ENCODE assay signal across 1 cellular context in the genomic region with DNA sequence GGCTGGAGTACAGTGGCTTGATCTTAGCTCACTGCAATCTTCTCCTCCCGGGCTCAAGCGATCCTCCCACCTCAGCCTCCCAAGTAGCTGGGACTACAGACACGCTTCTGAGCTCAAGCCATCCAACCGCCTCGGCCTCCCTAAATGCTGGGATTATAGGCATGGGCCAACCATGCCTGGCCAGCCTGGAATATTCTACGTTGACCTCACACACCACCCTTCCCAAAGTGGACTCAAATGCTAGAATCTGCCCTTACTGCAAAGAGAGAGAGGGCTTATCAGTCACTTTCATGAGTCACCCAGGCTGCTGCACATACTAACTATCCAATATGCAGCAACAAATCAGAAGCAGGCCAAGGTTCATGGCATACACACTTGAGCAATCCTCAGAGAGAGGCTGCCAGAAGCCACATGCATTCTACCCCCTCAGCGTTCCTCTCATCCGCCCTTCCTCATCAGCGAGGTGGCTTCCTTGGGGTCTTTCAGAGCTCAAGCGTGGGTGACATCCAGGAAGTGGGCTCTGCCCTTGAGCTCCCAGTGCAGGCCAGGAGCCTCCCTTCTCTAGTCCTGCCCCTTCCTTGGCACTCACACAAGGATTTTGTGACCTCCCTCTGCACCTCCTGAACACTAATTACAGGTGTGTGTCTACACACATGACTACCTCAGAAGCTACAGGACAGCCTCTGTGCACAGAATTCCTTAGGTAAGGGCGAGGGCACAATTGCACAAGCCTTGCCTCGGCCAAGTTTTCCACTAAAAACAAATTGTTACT.
TF ChIP-seq lines count a peak whose summit lies in the region.

No MANE protein-coding gene starts in this region.

TF ChIP-seq in HepG2, 621 proteins besides CTCF, POLR2A, EP300 and RAD21 (continued from another document and continues in another):
- TF ChIP-seq, protein P1, sequence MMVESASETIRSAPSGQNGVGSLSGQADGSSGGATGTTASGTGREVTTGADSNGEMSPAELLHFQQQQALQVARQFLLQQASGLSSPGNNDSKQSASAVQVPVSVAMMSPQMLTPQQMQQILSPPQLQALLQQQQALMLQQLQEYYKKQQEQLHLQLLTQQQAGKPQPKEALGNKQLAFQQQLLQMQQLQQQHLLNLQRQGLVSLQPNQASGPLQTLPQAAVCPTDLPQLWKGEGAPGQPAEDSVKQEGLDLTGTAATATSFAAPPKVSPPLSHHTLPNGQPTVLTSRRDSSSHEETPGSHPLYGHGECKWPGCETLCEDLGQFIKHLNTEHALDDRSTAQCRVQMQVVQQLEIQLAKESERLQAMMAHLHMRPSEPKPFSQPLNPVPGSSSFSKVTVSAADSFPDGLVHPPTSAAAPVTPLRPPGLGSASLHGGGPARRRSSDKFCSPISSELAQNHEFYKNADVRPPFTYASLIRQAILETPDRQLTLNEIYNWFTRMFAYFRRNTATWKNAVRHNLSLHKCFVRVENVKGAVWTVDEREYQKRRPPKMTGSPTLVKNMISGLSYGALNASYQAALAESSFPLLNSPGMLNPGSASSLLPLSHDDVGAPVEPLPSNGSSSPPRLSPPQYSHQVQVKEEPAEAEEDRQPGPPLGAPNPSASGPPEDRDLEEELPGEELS (CRISPR knock-in tag; IDR thresholded peaks at IDR 0.05): peak; percentile 72; the same call in 1 of the 2 replicates
- TF ChIP-seq ZNF460 (CRISPR knock-in tag; IDR thresholded peaks at IDR 0.05; ENCODE audit: borderline replicate concordance) (no peak), ZNF496 (CRISPR knock-in tag; IDR thresholded peaks at IDR 0.05; ENCODE audit: insufficient replicate concordance) (no peak), ZNF34 (CRISPR knock-in tag; IDR thresholded peaks at IDR 0.05; ENCODE audit: borderline replicate concordance) (peak; percentile 55; the same call in 1 of the 2 replicates), LCORL (IDR thresholded peaks at IDR 0.05) (peak; percentile 50; the same call in 1 of the 2 replicates), LCORL (CRISPR knock-in tag; IDR thresholded peaks at IDR 0.05) (peak; percentile 93), YEATS4 (CRISPR knock-in tag; IDR thresholded peaks at IDR 0.05; ENCODE audit: borderline replicate concordance) (peak; percentile 57), MXD4 (CRISPR knock-in tag; IDR thresholded peaks at IDR 0.05) (no peak; the same call in none of the 2 replicates), DMAP1 (CRISPR knock-in tag; IDR thresholded peaks at IDR 0.05) (peak; percentile 66; the same call in 1 of the 2 replicates), ZBTB21 (CRISPR knock-in tag; IDR thresholded peaks at IDR 0.05) (peak; percentile 71; the same call in 1 of the 2 replicates), CREB1 (IDR thresholded peaks at IDR 0.05) (peak; percentile 46), CREB1 (CRISPR knock-in tag; IDR thresholded peaks at IDR 0.05) (no peak), CENPX (CRISPR knock-in tag; IDR thresholded peaks at IDR 0.05) (no peak), NFE2L2 (IDR thresholded peaks at IDR 0.05; ENCODE audit: low read length) (0 out of 2 replicates have a peak, but pooled peaks have one; percentile 36), ZNF205 (CRISPR knock-in tag; IDR thresholded peaks at IDR 0.05) (peak; percentile 65; the same call in 1 of the 2 replicates), ZNF660 (CRISPR knock-in tag; IDR thresholded peaks at IDR 0.05; ENCODE audit: borderline replicate concordance, low read depth) (no peak), SAP130 (CRISPR knock-in tag; IDR thresholded peaks at IDR 0.05; ENCODE audit: low read depth) (peak; percentile 75), ZNF207 (IDR thresholded peaks at IDR 0.05; ENCODE audit: borderline replicate concordance) (no peak), ZNF644 (CRISPR knock-in tag; IDR thresholded peaks at IDR 0.05; ENCODE audit: low read depth) (peak; percentile 96), ZNF569 (CRISPR knock-in tag; IDR thresholded peaks at IDR 0.05; ENCODE audit: borderline replicate concordance) (no peak), ZNF282 (IDR thresholded peaks at IDR 0.05; ENCODE audit: partially characterized antibody) (no peak), ZSCAN21 (CRISPR knock-in tag; IDR thresholded peaks at IDR 0.05; ENCODE audit: borderline replicate concordance) (no peak), MAF1 (CRISPR knock-in tag; IDR thresholded peaks at IDR 0.05; ENCODE audit: borderline replicate concordance) (no peak), SMC3 (IDR thresholded peaks at IDR 0.05; ENCODE audit: low read length) (peak; percentile 50)
- TF ChIP-seq, protein P2, sequence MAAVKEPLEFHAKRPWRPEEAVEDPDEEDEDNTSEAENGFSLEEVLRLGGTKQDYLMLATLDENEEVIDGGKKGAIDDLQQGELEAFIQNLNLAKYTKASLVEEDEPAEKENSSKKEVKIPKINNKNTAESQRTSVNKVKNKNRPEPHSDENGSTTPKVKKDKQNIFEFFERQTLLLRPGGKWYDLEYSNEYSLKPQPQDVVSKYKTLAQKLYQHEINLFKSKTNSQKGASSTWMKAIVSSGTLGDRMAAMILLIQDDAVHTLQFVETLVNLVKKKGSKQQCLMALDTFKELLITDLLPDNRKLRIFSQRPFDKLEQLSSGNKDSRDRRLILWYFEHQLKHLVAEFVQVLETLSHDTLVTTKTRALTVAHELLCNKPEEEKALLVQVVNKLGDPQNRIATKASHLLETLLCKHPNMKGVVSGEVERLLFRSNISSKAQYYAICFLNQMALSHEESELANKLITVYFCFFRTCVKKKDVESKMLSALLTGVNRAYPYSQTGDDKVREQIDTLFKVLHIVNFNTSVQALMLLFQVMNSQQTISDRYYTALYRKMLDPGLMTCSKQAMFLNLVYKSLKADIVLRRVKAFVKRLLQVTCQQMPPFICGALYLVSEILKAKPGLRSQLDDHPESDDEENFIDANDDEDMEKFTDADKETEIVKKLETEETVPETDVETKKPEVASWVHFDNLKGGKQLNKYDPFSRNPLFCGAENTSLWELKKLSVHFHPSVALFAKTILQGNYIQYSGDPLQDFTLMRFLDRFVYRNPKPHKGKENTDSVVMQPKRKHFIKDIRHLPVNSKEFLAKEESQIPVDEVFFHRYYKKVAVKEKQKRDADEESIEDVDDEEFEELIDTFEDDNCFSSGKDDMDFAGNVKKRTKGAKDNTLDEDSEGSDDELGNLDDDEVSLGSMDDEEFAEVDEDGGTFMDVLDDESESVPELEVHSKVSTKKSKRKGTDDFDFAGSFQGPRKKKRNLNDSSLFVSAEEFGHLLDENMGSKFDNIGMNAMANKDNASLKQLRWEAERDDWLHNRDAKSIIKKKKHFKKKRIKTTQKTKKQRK (IDR thresholded peaks at IDR 0.05; ENCODE audit: low read length): no peak
- TF ChIP-seq, protein P3, sequence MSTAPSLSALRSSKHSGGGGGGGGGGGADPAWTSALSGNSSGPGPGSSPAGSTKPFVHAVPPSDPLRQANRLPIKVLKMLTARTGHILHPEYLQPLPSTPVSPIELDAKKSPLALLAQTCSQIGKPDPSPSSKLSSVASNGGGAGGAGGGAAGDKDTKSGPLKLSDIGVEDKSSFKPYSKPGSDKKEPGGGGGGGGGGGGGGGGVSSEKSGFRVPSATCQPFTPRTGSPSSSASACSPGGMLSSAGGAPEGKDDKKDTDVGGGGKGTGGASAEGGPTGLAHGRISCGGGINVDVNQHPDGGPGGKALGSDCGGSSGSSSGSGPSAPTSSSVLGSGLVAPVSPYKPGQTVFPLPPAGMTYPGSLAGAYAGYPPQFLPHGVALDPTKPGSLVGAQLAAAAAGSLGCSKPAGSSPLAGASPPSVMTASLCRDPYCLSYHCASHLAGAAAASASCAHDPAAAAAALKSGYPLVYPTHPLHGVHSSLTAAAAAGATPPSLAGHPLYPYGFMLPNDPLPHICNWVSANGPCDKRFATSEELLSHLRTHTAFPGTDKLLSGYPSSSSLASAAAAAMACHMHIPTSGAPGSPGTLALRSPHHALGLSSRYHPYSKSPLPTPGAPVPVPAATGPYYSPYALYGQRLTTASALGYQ (CRISPR knock-in tag; IDR thresholded peaks at IDR 0.05): 0 out of 2 replicates have a peak, but pooled peaks have one; percentile 33
- TF ChIP-seq, protein P4, sequence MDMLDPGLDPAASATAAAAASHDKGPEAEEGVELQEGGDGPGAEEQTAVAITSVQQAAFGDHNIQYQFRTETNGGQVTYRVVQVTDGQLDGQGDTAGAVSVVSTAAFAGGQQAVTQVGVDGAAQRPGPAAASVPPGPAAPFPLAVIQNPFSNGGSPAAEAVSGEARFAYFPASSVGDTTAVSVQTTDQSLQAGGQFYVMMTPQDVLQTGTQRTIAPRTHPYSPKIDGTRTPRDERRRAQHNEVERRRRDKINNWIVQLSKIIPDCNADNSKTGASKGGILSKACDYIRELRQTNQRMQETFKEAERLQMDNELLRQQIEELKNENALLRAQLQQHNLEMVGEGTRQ (IDR thresholded peaks at IDR 0.05; ENCODE audit: low read depth, low read length): no peak
- TF ChIP-seq, protein P4 (CRISPR knock-in tag; IDR thresholded peaks at IDR 0.05; ENCODE audit: borderline replicate concordance): no peak
- TF ChIP-seq, protein P5, sequence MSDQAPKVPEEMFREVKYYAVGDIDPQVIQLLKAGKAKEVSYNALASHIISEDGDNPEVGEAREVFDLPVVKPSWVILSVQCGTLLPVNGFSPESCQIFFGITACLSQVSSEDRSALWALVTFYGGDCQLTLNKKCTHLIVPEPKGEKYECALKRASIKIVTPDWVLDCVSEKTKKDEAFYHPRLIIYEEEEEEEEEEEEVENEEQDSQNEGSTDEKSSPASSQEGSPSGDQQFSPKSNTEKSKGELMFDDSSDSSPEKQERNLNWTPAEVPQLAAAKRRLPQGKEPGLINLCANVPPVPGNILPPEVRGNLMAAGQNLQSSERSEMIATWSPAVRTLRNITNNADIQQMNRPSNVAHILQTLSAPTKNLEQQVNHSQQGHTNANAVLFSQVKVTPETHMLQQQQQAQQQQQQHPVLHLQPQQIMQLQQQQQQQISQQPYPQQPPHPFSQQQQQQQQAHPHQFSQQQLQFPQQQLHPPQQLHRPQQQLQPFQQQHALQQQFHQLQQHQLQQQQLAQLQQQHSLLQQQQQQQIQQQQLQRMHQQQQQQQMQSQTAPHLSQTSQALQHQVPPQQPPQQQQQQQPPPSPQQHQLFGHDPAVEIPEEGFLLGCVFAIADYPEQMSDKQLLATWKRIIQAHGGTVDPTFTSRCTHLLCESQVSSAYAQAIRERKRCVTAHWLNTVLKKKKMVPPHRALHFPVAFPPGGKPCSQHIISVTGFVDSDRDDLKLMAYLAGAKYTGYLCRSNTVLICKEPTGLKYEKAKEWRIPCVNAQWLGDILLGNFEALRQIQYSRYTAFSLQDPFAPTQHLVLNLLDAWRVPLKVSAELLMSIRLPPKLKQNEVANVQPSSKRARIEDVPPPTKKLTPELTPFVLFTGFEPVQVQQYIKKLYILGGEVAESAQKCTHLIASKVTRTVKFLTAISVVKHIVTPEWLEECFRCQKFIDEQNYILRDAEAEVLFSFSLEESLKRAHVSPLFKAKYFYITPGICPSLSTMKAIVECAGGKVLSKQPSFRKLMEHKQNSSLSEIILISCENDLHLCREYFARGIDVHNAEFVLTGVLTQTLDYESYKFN (CRISPR knock-in tag; conservative IDR thresholded peaks at IDR 0.05): peak; percentile 83
- TF ChIP-seq, protein P6, sequence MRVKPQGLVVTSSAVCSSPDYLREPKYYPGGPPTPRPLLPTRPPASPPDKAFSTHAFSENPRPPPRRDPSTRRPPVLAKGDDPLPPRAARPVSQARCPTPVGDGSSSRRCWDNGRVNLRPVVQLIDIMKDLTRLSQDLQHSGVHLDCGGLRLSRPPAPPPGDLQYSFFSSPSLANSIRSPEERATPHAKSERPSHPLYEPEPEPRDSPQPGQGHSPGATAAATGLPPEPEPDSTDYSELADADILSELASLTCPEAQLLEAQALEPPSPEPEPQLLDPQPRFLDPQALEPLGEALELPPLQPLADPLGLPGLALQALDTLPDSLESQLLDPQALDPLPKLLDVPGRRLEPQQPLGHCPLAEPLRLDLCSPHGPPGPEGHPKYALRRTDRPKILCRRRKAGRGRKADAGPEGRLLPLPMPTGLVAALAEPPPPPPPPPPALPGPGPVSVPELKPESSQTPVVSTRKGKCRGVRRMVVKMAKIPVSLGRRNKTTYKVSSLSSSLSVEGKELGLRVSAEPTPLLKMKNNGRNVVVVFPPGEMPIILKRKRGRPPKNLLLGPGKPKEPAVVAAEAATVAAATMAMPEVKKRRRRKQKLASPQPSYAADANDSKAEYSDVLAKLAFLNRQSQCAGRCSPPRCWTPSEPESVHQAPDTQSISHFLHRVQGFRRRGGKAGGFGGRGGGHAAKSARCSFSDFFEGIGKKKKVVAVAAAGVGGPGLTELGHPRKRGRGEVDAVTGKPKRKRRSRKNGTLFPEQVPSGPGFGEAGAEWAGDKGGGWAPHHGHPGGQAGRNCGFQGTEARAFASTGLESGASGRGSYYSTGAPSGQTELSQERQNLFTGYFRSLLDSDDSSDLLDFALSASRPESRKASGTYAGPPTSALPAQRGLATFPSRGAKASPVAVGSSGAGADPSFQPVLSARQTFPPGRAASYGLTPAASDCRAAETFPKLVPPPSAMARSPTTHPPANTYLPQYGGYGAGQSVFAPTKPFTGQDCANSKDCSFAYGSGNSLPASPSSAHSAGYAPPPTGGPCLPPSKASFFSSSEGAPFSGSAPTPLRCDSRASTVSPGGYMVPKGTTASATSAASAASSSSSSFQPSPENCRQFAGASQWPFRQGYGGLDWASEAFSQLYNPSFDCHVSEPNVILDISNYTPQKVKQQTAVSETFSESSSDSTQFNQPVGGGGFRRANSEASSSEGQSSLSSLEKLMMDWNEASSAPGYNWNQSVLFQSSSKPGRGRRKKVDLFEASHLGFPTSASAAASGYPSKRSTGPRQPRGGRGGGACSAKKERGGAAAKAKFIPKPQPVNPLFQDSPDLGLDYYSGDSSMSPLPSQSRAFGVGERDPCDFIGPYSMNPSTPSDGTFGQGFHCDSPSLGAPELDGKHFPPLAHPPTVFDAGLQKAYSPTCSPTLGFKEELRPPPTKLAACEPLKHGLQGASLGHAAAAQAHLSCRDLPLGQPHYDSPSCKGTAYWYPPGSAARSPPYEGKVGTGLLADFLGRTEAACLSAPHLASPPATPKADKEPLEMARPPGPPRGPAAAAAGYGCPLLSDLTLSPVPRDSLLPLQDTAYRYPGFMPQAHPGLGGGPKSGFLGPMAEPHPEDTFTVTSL (CRISPR knock-in tag; IDR thresholded peaks at IDR 0.05; ENCODE audit: borderline replicate concordance): peak; percentile 66; the same call in 1 of the 2 replicates
- TF ChIP-seq, protein P7, sequence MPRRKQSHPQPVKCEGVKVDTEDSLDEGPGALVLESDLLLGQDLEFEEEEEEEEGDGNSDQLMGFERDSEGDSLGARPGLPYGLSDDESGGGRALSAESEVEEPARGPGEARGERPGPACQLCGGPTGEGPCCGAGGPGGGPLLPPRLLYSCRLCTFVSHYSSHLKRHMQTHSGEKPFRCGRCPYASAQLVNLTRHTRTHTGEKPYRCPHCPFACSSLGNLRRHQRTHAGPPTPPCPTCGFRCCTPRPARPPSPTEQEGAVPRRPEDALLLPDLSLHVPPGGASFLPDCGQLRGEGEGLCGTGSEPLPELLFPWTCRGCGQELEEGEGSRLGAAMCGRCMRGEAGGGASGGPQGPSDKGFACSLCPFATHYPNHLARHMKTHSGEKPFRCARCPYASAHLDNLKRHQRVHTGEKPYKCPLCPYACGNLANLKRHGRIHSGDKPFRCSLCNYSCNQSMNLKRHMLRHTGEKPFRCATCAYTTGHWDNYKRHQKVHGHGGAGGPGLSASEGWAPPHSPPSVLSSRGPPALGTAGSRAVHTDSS (CRISPR knock-in tag; conservative IDR thresholded peaks at IDR 0.05): no peak
- TF ChIP-seq, protein P8, sequence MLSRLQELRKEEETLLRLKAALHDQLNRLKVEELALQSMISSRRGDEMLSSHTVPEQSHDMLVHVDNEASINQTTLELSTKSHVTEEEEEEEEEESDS (CRISPR knock-in tag; IDR thresholded peaks at IDR 0.05; ENCODE audit: borderline replicate concordance): no peak
